ENCODE assay signal across 8 cellular contexts in genomic region chr13:77696006-77696862, GRCh38. TPM values are rescaled to one million over a fixed set of nuclear protein-coding genes. Genes with fewer than 3 reads are reported as not detected.
DNase-seq lines count a peak whose midpoint lies in the region; ATAC-seq and TF ChIP-seq lines count a peak whose summit lies in the region.

No MANE protein-coding gene starts in this region.

- no peak overlapping the region for H3K27ac ChIP-seq in HUES48 (ENCODE audit: low read depth, low read length)

- H3K36me3 Mint-ChIP-seq in activated naive CD8-positive, alpha-beta T cell treated with anti-CD3 and anti-CD28 coated beads, Interleukin-2, amount 50 U/mL, for 24 hours (ENCODE audit: low read depth), result peaks cover 3% of the 10 kb centered on the region
- H3K36me3 Mint-ChIP-seq in naive thymus-derived CD8-positive, alpha-beta T cell, result peaks cover 0 to 4% (median 0%) of the 10 kb centered on the region in 3 donors
- H3K36me3 Mint-ChIP-seq in Calu3 (ENCODE audit: insufficient read depth, unreplicated experiment), result peaks cover 16% of the 10 kb centered on the region

- peaks cover 37% of the 10 kb centered on the region for H3K4me1 Mint-ChIP-seq in activated naive CD8-positive, alpha-beta T cell treated with anti-CD3 and anti-CD28 coated beads, Interleukin-2, amount 50 U/mL, for 24 hours
- H3K4me1 Mint-ChIP-seq in naive thymus-derived CD8-positive, alpha-beta T cell, result peaks cover 10 to 44% (median 32%) of the 10 kb centered on the region in 4 donors
- H3K4me1 Mint-ChIP-seq in Calu3 (ENCODE audit: low read depth, unreplicated experiment), result peaks cover 9% of the 10 kb centered on the region

- intact Hi-C loops in Calu3 (cut with micrococcal nuclease; ENCODE audit: unreplicated experiment), result loop anchor here (5.0 kb wide), 1 partner anchor 426 kb away; no protein-coding TSS in a partner anchor

- DNase-seq in activated naive CD8-positive, alpha-beta T cell treated with anti-CD3 and anti-CD28 coated beads, Interleukin-2, amount 50 U/mL, for 24 hours, result no peak
- DNase-seq in naive thymus-derived CD8-positive, alpha-beta T cell, result peak in 5 of 10 donors; percentile 11 to 62 (median 53)
- DNase-seq in Calu3, result no peak
- no peak for DNase-seq in DMS114 treated with DMSO at 0.1 percent for 48 hours (lab: John Stamatoyannopoulos, UW; ENCODE audit: unreplicated experiment)
- no peak for DNase-seq in occipital lobe (lab: John Stamatoyannopoulos, UW)

- H3K4me3 ChIP-seq in HUES48 (ENCODE audit: low read depth, low read length), result peak overlapping the region; percentile 69

- BruUV-seq in Calu3 (replicated peaks; lab: Mats Ljungman, UMichigan), result no TSS peak

- peak overlapping the region; percentile 43 for H3K4me3 Mint-ChIP-seq in activated naive CD8-positive, alpha-beta T cell treated with anti-CD3 and anti-CD28 coated beads, Interleukin-2, amount 50 U/mL, for 24 hours
- H3K4me3 Mint-ChIP-seq in naive thymus-derived CD8-positive, alpha-beta T cell, result peak overlapping the region; percentile 77 to 96 (median 92)
- no peak overlapping the region for H3K4me3 Mint-ChIP-seq in Calu3 (ENCODE audit: low read depth, unreplicated experiment)

- no peaks in the 10 kb centered on the region for H3K9me3 Mint-ChIP-seq in activated naive CD8-positive, alpha-beta T cell treated with anti-CD3 and anti-CD28 coated beads, Interleukin-2, amount 50 U/mL, for 24 hours
- no peaks in the 10 kb centered on the region for H3K9me3 Mint-ChIP-seq in naive thymus-derived CD8-positive, alpha-beta T cell
- H3K9me3 Mint-ChIP-seq in Calu3 (ENCODE audit: low read depth, unreplicated experiment), result no peaks in the 10 kb centered on the region

- POLR2A ChIA-PET in naive thymus-derived CD8-positive, alpha-beta T cell (lab: Charles Lee), result interaction anchor here (0.6 to 1.3 kb wide), 3 partner anchors 669 to 1710 kb away, joined by 3 to 4 read pairs (median 4); partner anchors contain the start of genes CLN5, FBXL3 and RBM26

- ATAC-seq in activated naive CD8-positive, alpha-beta T cell treated with anti-CD3 and anti-CD28 coated beads, Interleukin-2, amount 50 U/mL, for 24 hours, result no peak
- peak in 1 of 2 donors; percentile 3 for ATAC-seq in naive thymus-derived CD8-positive, alpha-beta T cell
- ATAC-seq in GM21367 (IDR thresholded peaks at IDR 0.05; ENCODE audit: unreplicated experiment), result no peak

- H3K27me3 ChIP-seq in HUES48 (ENCODE audit: control insufficient read depth, insufficient read depth, low read length), result peaks cover 19% of the 10 kb centered on the region

- H3K9ac ChIP-seq in ES-I3 (ENCODE audit: low read depth, low read length) (peak overlapping the region; percentile 61), HUES48 (ENCODE audit: low read depth, low read length) (no peak overlapping the region)

- no peaks in the 10 kb centered on the region for H3K9me3 ChIP-seq in ES-I3 (ENCODE audit: control insufficient read depth, insufficient read depth, low read length)
- H3K9me3 ChIP-seq in HUES48 (ENCODE audit: control insufficient read depth, insufficient read depth, low read length), result no peaks in the 10 kb centered on the region

- H3K4me1 ChIP-seq in ES-I3 (ENCODE audit: insufficient read depth, low read length) (peaks cover 9% of the 10 kb centered on the region; the same call in 1 of the 2 replicates), HUES48 (ENCODE audit: control insufficient read depth, insufficient read depth, low read length) (peaks cover 33% of the 10 kb centered on the region)

- CTCF ChIA-PET in Calu3 (lab: Charles Lee), result no interaction called here

- TF ChIP-seq CTCF in Calu3 (IDR thresholded peaks at IDR 0.05; ENCODE audit: unreplicated experiment), result no peak

- H3K36me3 ChIP-seq in ES-I3 (ENCODE audit: insufficient read depth, low read length) (no peaks in the 10 kb centered on the region), HUES48 (ENCODE audit: control insufficient read depth, insufficient read depth, low read length) (no peaks in the 10 kb centered on the region)

- no peak overlapping the region for H3K27ac Mint-ChIP-seq in activated naive CD8-positive, alpha-beta T cell treated with anti-CD3 and anti-CD28 coated beads, Interleukin-2, amount 50 U/mL, for 24 hours
- peak overlapping the region; percentile 45 to 94 (median 82) for H3K27ac Mint-ChIP-seq in naive thymus-derived CD8-positive, alpha-beta T cell
- H3K27ac Mint-ChIP-seq in Calu3 (ENCODE audit: unreplicated experiment), result no peak overlapping the region

- H3K27me3 Mint-ChIP-seq in activated naive CD8-positive, alpha-beta T cell treated with anti-CD3 and anti-CD28 coated beads, Interleukin-2, amount 50 U/mL, for 24 hours, result peaks cover 2% of the 10 kb centered on the region
- no peaks in the 10 kb centered on the region for H3K27me3 Mint-ChIP-seq in naive thymus-derived CD8-positive, alpha-beta T cell
- no peaks in the 10 kb centered on the region for H3K27me3 Mint-ChIP-seq in Calu3 (ENCODE audit: unreplicated experiment)

RNA-seq across cellular contexts. Expression of gene SLAIN1, which starts 1.3 kb away (rescaled TPM):
- 10 to 100 TPM; 52.7 to 61.4 TPM for total RNA-seq in naive thymus-derived CD8-positive, alpha-beta T cell
- polyA plus RNA-seq in naive thymus-derived CD8-positive, alpha-beta T cell, result 10 to 100 TPM; 25.8 to 51.7 (median 48.4) TPM
- total RNA-seq in Calu3 (2022) (4.1 and 4.8 TPM in 2 replicates), occipital lobe (600 TPM)

Comparison
In these comparisons a context has a peak if more than half of its experiments do, and no peak if none do; other contexts are left out.
1. H3K27ac Mint-ChIP-seq: peak in naive thymus-derived CD8-positive, alpha-beta T cell (10 of 10); none in activated naive CD8-positive, alpha-beta T cell treated with anti-CD3 and anti-CD28 coated beads, Interleukin-2, amount 50 U/mL, for 24 hours (single experiment) and Calu3 (single experiment).